ENCODE assay signal across 8 cellular contexts in genomic region chrX:101415180-101416130, GRCh38. TPM values are rescaled to one million over a fixed set of nuclear protein-coding genes. Genes with fewer than 3 reads are reported as not detected.
DNase-seq lines count a peak whose midpoint lies in the region; ATAC-seq and TF ChIP-seq lines count a peak whose summit lies in the region.

No MANE protein-coding gene starts in this region.

- H3K36me3 Mint-ChIP-seq in memory B cell, result peaks cover 15% of the 10 kb centered on the region

- TF ChIP-seq CTCF in A673 (conservative IDR thresholded peaks at IDR 0.05; ENCODE audit: low read depth, low read length) (peak; percentile 81), GM10248 (IDR thresholded peaks at IDR 0.05; ENCODE audit: control extremely low read depth, extremely low read depth, low read depth, missing control alignments) (peak; percentile 33), HFF-Myc (IDR thresholded peaks at IDR 0.05; ENCODE audit: low read depth, low read length, missing control alignments) (peak; percentile 59), upper lobe of left lung (IDR thresholded peaks at IDR 0.05) (peak; percentile 35 to 75 (median 55))

- TF ChIP-seq EP300 in upper lobe of left lung (IDR thresholded peaks at IDR 0.05), result no peak

- WGBS in upper lobe of left lung, 2 donors, result 43 to 51% methylated on average over 8 to 12 of the region's 12 CpGs

- H3K4me1 Mint-ChIP-seq in memory B cell, result peaks cover 26% of the 10 kb centered on the region

- CTCF ChIA-PET in A673 (lab: Charles Lee), result no interaction called here
- CTCF ChIA-PET in GM10248 (lab: Yijun Ruan, JAX), result interaction anchor here (0.8 to 5.0 kb wide), 10 partner anchors 10 to 398 kb away, joined by 3 to 24 read pairs (median 4); no protein-coding TSS in a partner anchor

- H3K9ac ChIP-seq in duodenal mucosa (ENCODE audit: low read depth in 1 of 2, low read length in 2 of 2), result peak overlapping the region in 1 of 2 donors; percentile 46

- no peaks in the 10 kb centered on the region for H3K27me3 Mint-ChIP-seq in memory B cell

- peaks cover 14% of the 10 kb centered on the region for H3K36me3 ChIP-seq in A673 (ENCODE audit: insufficient read depth, low read length, poor library complexity, severe bottlenecking)
- H3K36me3 ChIP-seq in duodenal mucosa (ENCODE audit: control insufficient read depth in 1 of 2, insufficient read depth in 2 of 2, low read length in 2 of 2), result peaks cover 0 to 13% of the 10 kb centered on the region in 2 donors
- H3K36me3 ChIP-seq in upper lobe of left lung, result peaks cover 0 to 23% (median 0%) of the 10 kb centered on the region in 4 donors

- H3K4me1 ChIP-seq in A673 (ENCODE audit: insufficient read depth, low read length, poor library complexity, severe bottlenecking) (no peaks in the 10 kb centered on the region), duodenal mucosa (ENCODE audit: control insufficient read depth in 1 of 2, insufficient read depth in 2 of 2, low read length in 2 of 2) (peaks cover 16 to 28% of the 10 kb centered on the region in 2 donors), upper lobe of left lung (peaks cover 0 to 10% (median 7%) of the 10 kb centered on the region in 4 donors)

- no peak for TF ChIP-seq POLR2A in upper lobe of left lung (IDR thresholded peaks at IDR 0.05)

- H3K27ac Mint-ChIP-seq in memory B cell, result peak overlapping the region; percentile 80

- intact Hi-C loops in A673 (cut with micrococcal nuclease; ENCODE audit: unreplicated experiment), result loop anchor here (2.0 to 10.0 kb wide), 3 partner anchors 139 to 383 kb away; partner anchors contain the start of gene ARMCX1

- H3K4me3 ChIP-seq in A673 (ENCODE audit: low read depth, low read length, poor library complexity, severe bottlenecking) (no peak overlapping the region), HFF-Myc (replicated peaks; ENCODE audit: low read depth, low read length) (no peak overlapping the region), duodenal mucosa (ENCODE audit: low read depth in 1 of 2, low read length in 2 of 2) (no peak overlapping the region), upper lobe of left lung (no peak overlapping the region)

- ATAC-seq in memory B cell (ENCODE audit: low read depth), result peak; percentile 63
- ATAC-seq in upper lobe of left lung (ENCODE audit: low FRiP score in 2 of 2), result peak in 1 of 2 donors; percentile 69

- H3K27ac ChIP-seq in A673 (ENCODE audit: low read depth, low read length, poor library complexity, severe bottlenecking), result no peak overlapping the region
- peak overlapping the region; percentile 22 for H3K27ac ChIP-seq in duodenal mucosa (ENCODE audit: low read depth, low read length)
- H3K27ac ChIP-seq in upper lobe of left lung, result peak overlapping the region in 3 of 4 donors; percentile 48 to 80 (median 49)

- no peaks in the 10 kb centered on the region for H3K9me3 ChIP-seq in A673 (ENCODE audit: low read depth, low read length, poor library complexity, severe bottlenecking)
- no peaks in the 10 kb centered on the region for H3K9me3 ChIP-seq in duodenal mucosa (ENCODE audit: control insufficient read depth in 1 of 2, low read length in 2 of 2)
- H3K9me3 ChIP-seq in upper lobe of left lung, result no peaks in the 10 kb centered on the region

- peak; percentile 84 for DNase-seq in A673 (ENCODE audit: low spot score)
- peak; percentile 57 for DNase-seq in GM10248 (ENCODE audit: extremely low spot score)
- no peak for DNase-seq in HFF-Myc (ENCODE audit: extremely low read depth, low read depth)
- DNase-seq in NAMALWA (ENCODE audit: low spot score), result peak; percentile 66
- DNase-seq in T-helper 1 cell, result peak in 3 of 5 donors; percentile 18 to 68 (median 40)
- DNase-seq in memory B cell (ENCODE audit: low spot score in 2 of 2), result peak; percentile 44 to 51
- DNase-seq in upper lobe of left lung, result no peak

- no peaks in the 10 kb centered on the region for H3K27me3 ChIP-seq in A673 (replicated peaks; ENCODE audit: insufficient read depth, low read depth, low read length, poor library complexity)
- H3K27me3 ChIP-seq in duodenal mucosa (ENCODE audit: control insufficient read depth in 1 of 2, insufficient read depth in 2 of 2, low read length in 2 of 2), result no peaks in the 10 kb centered on the region
- H3K27me3 ChIP-seq in upper lobe of left lung, result no peaks in the 10 kb centered on the region

- peak overlapping the region; percentile 6 for H3K4me3 Mint-ChIP-seq in memory B cell

- POLR2A ChIA-PET in A673 (lab: Charles Lee; ENCODE audit: low non-redundant PET) (no interaction called here), GM10248 (lab: Yijun Ruan, JAX) (no interaction called here)

- BruUV-seq in A673 (replicated peaks; lab: Mats Ljungman, UMichigan), result no TSS peak

- H3K9me3 Mint-ChIP-seq in memory B cell, result no peaks in the 10 kb centered on the region

RNA-seq across cellular contexts. Expression of gene HNRNPH2, which starts 7.4 kb away (rescaled TPM):
- total RNA-seq in A673 (2021) (46.0 and 48.8 TPM in 2 replicates), upper lobe of left lung (10 to 100 TPM; 30.4 to 66.6 (median 59.4) TPM)

RNA-seq across cellular contexts. Expression of gene GLA, which starts 7.7 kb away (rescaled TPM):
- total RNA-seq in A673 (2021) (50.2 and 61.8 TPM in 2 replicates), upper lobe of left lung (10 to 100 TPM; 18.9 to 54.0 (median 30.7) TPM)

RNA-seq across cellular contexts. Expression of gene RPL36A, which starts 24.6 kb away (rescaled TPM):
- total RNA-seq in A673 (2021) (267 and 316 TPM in 2 replicates), upper lobe of left lung (100 to 1,000 TPM; 165 to 641 (median 228) TPM)

RNA-seq across cellular contexts. Expression of gene BTK, which starts 29.5 kb away (rescaled TPM):
- total RNA-seq in A673 (2021) (not detected in 2 replicates), upper lobe of left lung (10 to 100 TPM; 16.2 to 81.7 (median 37.3) TPM)

Comparison
In these comparisons a context has a peak if more than half of its experiments do, and no peak if none do; other contexts are left out.
1. DNase-seq: peak in A673 (single experiment), GM10248 (single experiment), NAMALWA (single experiment), T-helper 1 cell (3 of 5) and memory B cell (2 of 2); none in HFF-Myc (single experiment) and upper lobe of left lung (0 of 2).
2. Peak in every context shown above with its lines, with median percentiles within 50 percentile points of each other: CTCF ChIP-seq.